In genomic region chr1:38555594-38555993, GRCh38 we compare ENCODE assay signal across 23 cellular contexts.
"Had no signal": no experiment of that assay in that cellular context is flagged by ENCODE, and none has a peak within 500 bp of the region (broad histone marks: within the 10 kb centered on the region; RNA-seq: fewer than 3 reads in every experiment).

No MANE protein-coding gene starts in this region.

- H3K27me3 ChIP-seq: right lobe of liver, upper lobe of right lung, vagina had no signal

- H3K4me3 ChIP-seq: dorsolateral prefrontal cortex, gastrocnemius medialis, heart right ventricle, left ventricle myocardium inferior, lung, psoas muscle, right lobe of liver, tibial artery, upper lobe of right lung, vagina had no signal

- H3K9me3 Mint-ChIP-seq: naive B cell; nephron; stimulated activated effector memory CD8-positive, alpha-beta T cell treated with anti-CD3 and anti-CD28 coated beads, Interleukin-12 subunit alpha, Interleukin-12 subunit beta, amount 100 ng/mL, for 72 hours; stimulated activated naive CD8-positive, alpha-beta T cell treated with anti-CD3 and anti-CD28 coated beads, Interleukin-15, Interleukin-2, amounts not matched to agents 100 ng/mL and 50 ng/mL, for 24 hours had no signal

- H3K9me3 ChIP-seq: gastrocnemius medialis, heart right ventricle, left ventricle myocardium inferior, psoas muscle, right lobe of liver, tibial artery, upper lobe of right lung, vagina had no signal

- DNase-seq: cortex of kidney; dorsolateral prefrontal cortex; effector CD8-positive, alpha-beta T cell; gastrocnemius medialis; heart right ventricle; hypothalamus; islet precursor cell; left ventricle myocardium inferior; mesendoderm; naive B cell; psoas muscle; retina; right lobe of liver; stimulated activated CD4-positive, alpha-beta T cell treated with anti-CD3 and anti-CD28 coated beads, Interleukin-4, amount 100 ng/mL, for 1 hour; stimulated activated CD8-positive, alpha-beta memory T cell treated with anti-CD3 and anti-CD28 coated beads, Interleukin-4, amount 100 ng/mL, for 48 hours; tibial artery; upper lobe of right lung had no signal

- H3K4me3 Mint-ChIP-seq: naive B cell; nephron; stimulated activated effector memory CD8-positive, alpha-beta T cell treated with anti-CD3 and anti-CD28 coated beads, Interleukin-12 subunit alpha, Interleukin-12 subunit beta, amount 100 ng/mL, for 72 hours; stimulated activated naive CD8-positive, alpha-beta T cell treated with anti-CD3 and anti-CD28 coated beads, Interleukin-15, Interleukin-2, amounts not matched to agents 100 ng/mL and 50 ng/mL, for 24 hours had no signal

- H3K36me3 ChIP-seq: gastrocnemius medialis, heart right ventricle, left ventricle myocardium inferior, right lobe of liver, tibial artery, upper lobe of right lung, vagina had no signal

- H3K27ac ChIP-seq: dorsolateral prefrontal cortex, gastrocnemius medialis, heart right ventricle, left ventricle myocardium inferior, psoas muscle, right lobe of liver, tibial artery, upper lobe of right lung, vagina had no signal

- ATAC-seq: gastrocnemius medialis; heart right ventricle; psoas muscle; right lobe of liver; stimulated activated effector memory CD8-positive, alpha-beta T cell treated with anti-CD3 and anti-CD28 coated beads, Interleukin-12 subunit alpha, Interleukin-12 subunit beta, amount 100 ng/mL, for 72 hours; upper lobe of right lung had no signal

- H3K27ac Mint-ChIP-seq: nephron; stimulated activated effector memory CD8-positive, alpha-beta T cell treated with anti-CD3 and anti-CD28 coated beads, Interleukin-12 subunit alpha, Interleukin-12 subunit beta, amount 100 ng/mL, for 72 hours; stimulated activated naive CD8-positive, alpha-beta T cell treated with anti-CD3 and anti-CD28 coated beads, Interleukin-15, Interleukin-2, amounts not matched to agents 100 ng/mL and 50 ng/mL, for 24 hours had no signal

- H3K4me1 ChIP-seq: gastrocnemius medialis, psoas muscle, right lobe of liver had no signal

- FAIRE-seq: endometrium had no signal
